ENCODE assay signal across 8 cellular contexts in the genomic region with DNA sequence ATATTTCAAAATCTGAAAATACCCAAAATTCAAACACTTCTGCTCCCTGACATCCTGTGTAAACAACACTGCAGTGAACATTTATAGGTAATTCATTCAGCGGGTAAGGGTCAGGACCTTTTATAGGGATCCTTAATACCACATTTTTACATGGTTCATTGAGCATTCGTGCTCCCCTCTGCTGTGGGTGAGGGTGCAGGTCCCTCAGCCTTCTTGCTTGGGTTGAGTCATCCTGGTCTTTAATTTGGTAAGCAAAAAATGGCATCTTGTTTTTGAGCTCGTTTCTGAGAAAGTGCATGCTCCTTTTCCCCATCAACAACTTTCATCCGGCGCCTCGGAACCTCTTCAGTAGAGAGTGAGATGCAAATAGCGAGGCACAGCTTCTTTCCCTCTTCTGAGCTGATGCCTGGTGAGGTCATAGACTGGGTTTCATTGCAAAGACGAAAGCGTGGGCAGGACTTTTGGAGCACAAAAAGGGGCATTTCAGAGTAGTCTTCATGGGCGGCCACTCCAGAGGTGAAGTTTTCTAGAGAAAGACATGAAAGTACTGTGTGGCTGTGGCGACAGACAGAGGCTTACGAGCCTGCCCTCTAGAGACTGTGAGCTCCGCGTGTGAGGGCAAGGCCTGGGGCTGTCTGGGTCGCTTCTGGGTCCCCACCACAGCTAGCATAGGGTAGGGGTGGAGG. TPM values are rescaled to one million over a fixed set of nuclear protein-coding genes. Genes with fewer than 3 reads are reported as not detected.
DNase-seq lines count a peak whose midpoint lies in the region; ATAC-seq and TF ChIP-seq lines count a peak whose summit lies in the region.

No MANE protein-coding gene starts in this region.

- no peaks in the 10 kb centered on the region for H3K4me1 ChIP-seq in neural progenitor cell

- no peak for TF ChIP-seq CTCF in neural progenitor cell (IDR thresholded peaks at IDR 0.05)

- H3K79me2 ChIP-seq in neural progenitor cell (ENCODE audit: low read depth), result peaks cover 63% of the 10 kb centered on the region

- H4K20me1 ChIP-seq in neural progenitor cell (ENCODE audit: low read depth), result peaks cover 85% of the 10 kb centered on the region

- peaks cover 31% of the 10 kb centered on the region for H3K36me3 Mint-ChIP-seq in neural progenitor cell

- no peak overlapping the region for H3K9ac ChIP-seq in neural progenitor cell

- no peak overlapping the region for H2AFZ ChIP-seq in neural progenitor cell (replicated peaks)

- no peaks in the 10 kb centered on the region for H3K9me3 Mint-ChIP-seq in neural progenitor cell

- H3K4me3 Mint-ChIP-seq in neural progenitor cell, result no peak overlapping the region

- H3F3A ChIP-seq in neural progenitor cell (ENCODE audit: low read depth), result peaks cover 4% of the 10 kb centered on the region

- no peak overlapping the region for H3K4me2 ChIP-seq in neural progenitor cell

- H3K27me3 ChIP-seq in neural progenitor cell, result no peaks in the 10 kb centered on the region

- no peaks in the 10 kb centered on the region for H3K36me3 ChIP-seq in neural progenitor cell

- peaks cover 35% of the 10 kb centered on the region for H3K4me1 Mint-ChIP-seq in neural progenitor cell

- H3K27ac Mint-ChIP-seq in neural progenitor cell, result peak overlapping the region; percentile 60

- no peak overlapping the region for H3K27ac ChIP-seq in neural progenitor cell

- H3K4me3 ChIP-seq in neural progenitor cell, result no peak overlapping the region

- no peaks in the 10 kb centered on the region for H3K9me3 ChIP-seq in neural progenitor cell (ENCODE audit: low read depth)

- peak; percentile 86 for ATAC-seq in GM19043 (IDR thresholded peaks at IDR 0.05; ENCODE audit: low read depth, unreplicated experiment)
- peak; percentile 47 for ATAC-seq in HG03139 (IDR thresholded peaks at IDR 0.05; ENCODE audit: unreplicated experiment)

- peak; percentile 85 for DNase-seq in activated CD8-positive, alpha-beta memory T cell treated with anti-CD3 and anti-CD28 coated beads, Interleukin-2, amount 50 U/mL, for 48 hours
- DNase-seq in neural progenitor cell (ENCODE audit: low spot score), result no peak
- no peak for DNase-seq in NCI-H1694 treated with DMSO at 0.1 percent for 48 hours (lab: John Stamatoyannopoulos, UW)
- DNase-seq in cerebellar nuclear complex (lab: John Stamatoyannopoulos, UW), result no peak
- DNase-seq in SK-N-DZ (ENCODE audit: low spot score), result no peak
- DNase-seq in SIG-M5 treated with dmso at 0.1 percent for 504 hours (lab: John Stamatoyannopoulos, UW; ENCODE audit: unreplicated experiment), result no peak

- no peaks in the 10 kb centered on the region for H3K27me3 Mint-ChIP-seq in neural progenitor cell (ENCODE audit: insufficient read depth, low read depth)

RNA-seq across cellular contexts. Expression of a gene that starts 44.5 kb away (rescaled TPM):
- total RNA-seq in neural progenitor cell (ENCODE audit: low replicate concordance), result 2.8 and 19.1 TPM in 2 replicates
- 5.3 and 8.5 TPM in 2 replicates for polyA plus RNA-seq in SK-N-DZ (2014; cell fraction: cytosol; rRNA removed)
- 6.3 and 9.1 TPM in 2 replicates for polyA plus RNA-seq in SK-N-DZ (2014; cell fraction: nucleus; rRNA removed)

RNA-seq across cellular contexts. Expression of a gene that starts 55.8 kb away (rescaled TPM):
- 258 and 305 TPM in 2 replicates for total RNA-seq in neural progenitor cell (ENCODE audit: low replicate concordance)
- 168 and 204 TPM in 2 replicates for polyA plus RNA-seq in SK-N-DZ (2014; cell fraction: cytosol; rRNA removed)
- 60.9 and 65.5 TPM in 2 replicates for polyA plus RNA-seq in SK-N-DZ (2014; cell fraction: nucleus; rRNA removed)
